2 cellular contexts compared by ENCODE assay signal in the genomic region with DNA sequence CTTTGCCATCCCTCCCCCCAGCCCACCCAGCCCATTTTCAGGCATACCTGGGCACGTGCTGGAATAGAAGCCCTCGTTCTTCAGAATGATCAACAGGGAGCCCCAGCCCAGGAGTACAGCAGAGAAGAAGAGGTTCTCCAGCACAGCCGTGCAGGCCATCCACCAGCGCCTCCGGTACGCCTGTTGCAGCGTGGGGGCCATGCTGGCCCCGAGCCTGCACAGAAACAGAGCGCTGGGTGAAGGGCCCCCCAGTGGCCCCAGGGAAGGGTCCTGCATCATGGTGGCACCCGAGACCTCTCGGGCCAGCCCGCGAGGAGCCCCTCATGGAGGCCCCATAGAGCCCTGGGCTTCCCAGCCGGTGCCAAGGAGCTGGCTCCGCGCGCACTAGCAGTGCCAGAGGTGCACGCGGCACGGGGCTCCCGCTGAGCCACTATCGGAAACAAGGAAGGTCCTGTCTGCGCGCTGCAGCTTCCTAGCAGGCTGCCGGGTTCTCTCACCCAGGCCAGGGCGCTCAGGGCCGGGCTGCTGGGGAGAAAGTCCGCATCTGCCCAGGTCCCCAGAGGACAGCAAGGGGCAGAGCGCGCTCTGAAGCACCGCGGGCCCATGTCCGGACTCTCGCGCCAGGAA.
TF ChIP-seq lines count a peak whose summit lies in the region.

No MANE protein-coding gene starts in this region.

TF ChIP-seq in A549, 52 proteins besides CTCF, POLR2A, EP300 and RAD21:
- TF ChIP-seq CHD2 (IDR thresholded peaks at IDR 0.05; ENCODE audit: low read length, partially characterized antibody): no peak

TF ChIP-seq in HepG2, 621 proteins besides CTCF, POLR2A, EP300 and RAD21 (continues in another document):
- 0 out of 2 replicates have a peak, but pooled peaks have one; percentile 15 for TF ChIP-seq ZNF224 (CRISPR knock-in tag; IDR thresholded peaks at IDR 0.05)
- TF ChIP-seq ZNF205 (CRISPR knock-in tag; IDR thresholded peaks at IDR 0.05): no peak
- TF ChIP-seq THAP7 (CRISPR knock-in tag; IDR thresholded peaks at IDR 0.05): peak; percentile 46; the same call in 1 of the 2 replicates
- peak; percentile 26; the same call in 1 of the 2 replicates for TF ChIP-seq ZNF232 (CRISPR knock-in tag; IDR thresholded peaks at IDR 0.05; ENCODE audit: borderline replicate concordance)
- no peak for TF ChIP-seq FOXC1 (CRISPR knock-in tag; IDR thresholded peaks at IDR 0.05; ENCODE audit: borderline replicate concordance)
- 0 out of 2 replicates have a peak, but pooled peaks have one; percentile 50 for TF ChIP-seq ZSCAN30 (CRISPR knock-in tag; IDR thresholded peaks at IDR 0.05)
- 0 out of 2 replicates have a peak, but pooled peaks have one; percentile 40 for TF ChIP-seq CREB3 (CRISPR knock-in tag; IDR thresholded peaks at IDR 0.05)
- peak; percentile 67; the same call in 1 of the 2 replicates for TF ChIP-seq ZFP91 (CRISPR knock-in tag; IDR thresholded peaks at IDR 0.05; ENCODE audit: borderline replicate concordance)
- 0 out of 2 replicates have a peak, but pooled peaks have one; percentile 7 for TF ChIP-seq THRA (CRISPR knock-in tag; IDR thresholded peaks at IDR 0.05; ENCODE audit: borderline replicate concordance)
- peak; percentile 96 for TF ChIP-seq ZNF800 (CRISPR knock-in tag; IDR thresholded peaks at IDR 0.05)
- no peak for TF ChIP-seq HNF4A (CRISPR knock-in tag; IDR thresholded peaks at IDR 0.05)
- no peak for TF ChIP-seq ZNF253 (CRISPR knock-in tag; IDR thresholded peaks at IDR 0.05; ENCODE audit: borderline replicate concordance)
- no peak for TF ChIP-seq STAG1 (CRISPR knock-in tag; IDR thresholded peaks at IDR 0.05)
- TF ChIP-seq ZNF777 (CRISPR knock-in tag; IDR thresholded peaks at IDR 0.05): 0 out of 2 replicates have a peak, but pooled peaks have one; percentile 45
- no peak for TF ChIP-seq ZNF670 (CRISPR knock-in tag; IDR thresholded peaks at IDR 0.05; ENCODE audit: borderline replicate concordance)
- TF ChIP-seq HDAC1 (CRISPR knock-in tag; IDR thresholded peaks at IDR 0.05): no peak
- TF ChIP-seq JUN (CRISPR knock-in tag; IDR thresholded peaks at IDR 0.05): no peak
- TF ChIP-seq SMAD9 (CRISPR knock-in tag; IDR thresholded peaks at IDR 0.05): no peak
- TF ChIP-seq, protein P1, sequence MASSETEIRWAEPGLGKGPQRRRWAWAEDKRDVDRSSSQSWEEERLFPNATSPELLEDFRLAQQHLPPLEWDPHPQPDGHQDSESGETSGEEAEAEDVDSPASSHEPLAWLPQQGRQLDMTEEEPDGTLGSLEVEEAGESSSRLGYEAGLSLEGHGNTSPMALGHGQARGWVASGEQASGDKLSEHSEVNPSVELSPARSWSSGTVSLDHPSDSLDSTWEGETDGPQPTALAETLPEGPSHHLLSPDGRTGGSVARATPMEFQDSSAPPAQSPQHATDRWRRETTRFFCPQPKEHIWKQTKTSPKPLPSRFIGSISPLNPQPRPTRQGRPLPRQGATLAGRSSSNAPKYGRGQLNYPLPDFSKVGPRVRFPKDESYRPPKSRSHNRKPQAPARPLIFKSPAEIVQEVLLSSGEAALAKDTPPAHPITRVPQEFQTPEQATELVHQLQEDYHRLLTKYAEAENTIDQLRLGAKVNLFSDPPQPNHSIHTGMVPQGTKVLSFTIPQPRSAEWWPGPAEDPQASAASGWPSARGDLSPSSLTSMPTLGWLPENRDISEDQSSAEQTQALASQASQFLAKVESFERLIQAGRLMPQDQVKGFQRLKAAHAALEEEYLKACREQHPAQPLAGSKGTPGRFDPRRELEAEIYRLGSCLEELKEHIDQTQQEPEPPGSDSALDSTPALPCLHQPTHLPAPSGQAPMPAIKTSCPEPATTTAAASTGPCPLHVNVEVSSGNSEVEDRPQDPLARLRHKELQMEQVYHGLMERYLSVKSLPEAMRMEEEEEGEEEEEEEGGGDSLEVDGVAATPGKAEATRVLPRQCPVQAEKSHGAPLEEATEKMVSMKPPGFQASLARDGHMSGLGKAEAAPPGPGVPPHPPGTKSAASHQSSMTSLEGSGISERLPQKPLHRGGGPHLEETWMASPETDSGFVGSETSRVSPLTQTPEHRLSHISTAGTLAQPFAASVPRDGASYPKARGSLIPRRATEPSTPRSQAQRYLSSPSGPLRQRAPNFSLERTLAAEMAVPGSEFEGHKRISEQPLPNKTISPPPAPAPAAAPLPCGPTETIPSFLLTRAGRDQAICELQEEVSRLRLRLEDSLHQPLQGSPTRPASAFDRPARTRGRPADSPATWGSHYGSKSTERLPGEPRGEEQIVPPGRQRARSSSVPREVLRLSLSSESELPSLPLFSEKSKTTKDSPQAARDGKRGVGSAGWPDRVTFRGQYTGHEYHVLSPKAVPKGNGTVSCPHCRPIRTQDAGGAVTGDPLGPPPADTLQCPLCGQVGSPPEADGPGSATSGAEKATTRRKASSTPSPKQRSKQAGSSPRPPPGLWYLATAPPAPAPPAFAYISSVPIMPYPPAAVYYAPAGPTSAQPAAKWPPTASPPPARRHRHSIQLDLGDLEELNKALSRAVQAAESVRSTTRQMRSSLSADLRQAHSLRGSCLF (CRISPR knock-in tag; IDR thresholded peaks at IDR 0.05; ENCODE audit: borderline replicate concordance): peak; percentile 48; the same call in 1 of the 2 replicates
- TF ChIP-seq SKI (IDR thresholded peaks at IDR 0.05; ENCODE audit: partially characterized antibody): no peak
- TF ChIP-seq NRL (CRISPR knock-in tag; IDR thresholded peaks at IDR 0.05; ENCODE audit: borderline replicate concordance): peak; percentile 41
- TF ChIP-seq ATF3 (CRISPR knock-in tag; IDR thresholded peaks at IDR 0.05): no peak
- TF ChIP-seq ZNF558 (CRISPR knock-in tag; IDR thresholded peaks at IDR 0.05; ENCODE audit: borderline replicate concordance): no peak
- peak; percentile 62; the same call in 1 of the 2 replicates for TF ChIP-seq SALL2 (CRISPR knock-in tag; IDR thresholded peaks at IDR 0.05)
- TF ChIP-seq NFYC (CRISPR knock-in tag; IDR thresholded peaks at IDR 0.05): 0 out of 2 replicates have a peak, but pooled peaks have one; percentile 4
- TF ChIP-seq SAP130 (CRISPR knock-in tag; IDR thresholded peaks at IDR 0.05; ENCODE audit: low read depth): no peak
- no peak for TF ChIP-seq SMAD1 (CRISPR knock-in tag; IDR thresholded peaks at IDR 0.05; ENCODE audit: borderline replicate concordance, low read depth)
- peak; percentile 58 for TF ChIP-seq HNRNPL (IDR thresholded peaks at IDR 0.05; ENCODE audit: low read depth, low read length)
- no peak for TF ChIP-seq ZNF879 (CRISPR knock-in tag; IDR thresholded peaks at IDR 0.05)
- no peak for TF ChIP-seq ZBTB40 (IDR thresholded peaks at IDR 0.05)
- TF ChIP-seq ZBTB40 (CRISPR knock-in tag; IDR thresholded peaks at IDR 0.05): 0 out of 2 replicates have a peak, but pooled peaks have one; percentile 23
- no peak for TF ChIP-seq CAMTA2 (CRISPR knock-in tag; IDR thresholded peaks at IDR 0.05; ENCODE audit: borderline replicate concordance)
